In the genomic region with DNA sequence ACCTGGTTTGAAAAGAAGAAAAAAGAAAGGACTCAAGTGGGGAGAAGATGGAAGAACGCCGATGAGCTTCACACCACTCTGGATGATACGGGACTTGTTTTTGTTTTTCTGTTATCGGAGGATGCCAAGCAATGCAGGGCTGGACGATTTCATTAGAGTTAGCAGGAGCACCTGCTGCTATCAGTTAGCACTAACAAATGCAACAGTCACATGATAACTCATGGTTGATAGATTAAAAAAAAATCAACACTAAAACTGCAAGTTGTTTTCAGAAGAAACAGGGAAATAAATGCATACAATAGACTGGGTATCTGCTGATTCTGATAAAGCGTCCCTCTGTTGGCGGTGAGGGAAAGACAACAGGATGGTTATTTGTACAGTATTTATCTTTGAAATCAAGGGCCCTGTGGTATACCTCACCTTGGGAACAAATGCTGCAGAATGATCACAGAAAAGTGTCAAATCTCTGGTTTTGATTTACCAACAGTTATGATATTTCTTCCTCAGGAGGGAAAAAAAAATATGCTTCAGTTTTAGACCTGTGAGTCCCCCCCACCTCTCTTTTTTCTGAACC, we compare ENCODE assay signal across 11 cellular contexts.
DNase-seq lines count a peak whose midpoint lies in the region; ATAC-seq and TF ChIP-seq lines count a peak whose summit lies in the region.
"Had no signal": no experiment of that assay in that cellular context is flagged by ENCODE, and none has a peak within 500 bp of the region (broad histone marks: within the 10 kb centered on the region; RNA-seq: fewer than 3 reads in every experiment).

No MANE protein-coding gene starts in this region.

- H3K9ac ChIP-seq in endodermal cell (ENCODE audit: extremely low read depth, low read length, poor library complexity, severe bottlenecking) (no peak overlapping the region), parathyroid adenoma (no peak overlapping the region)

- H3K36me3 ChIP-seq in OCI-LY7 (ENCODE audit: insufficient read depth, low read length), result peaks cover 5% of the 10 kb centered on the region
- no peaks in the 10 kb centered on the region for H3K36me3 ChIP-seq in endodermal cell (ENCODE audit: control insufficient read depth, insufficient read depth, low read length)
- no peaks in the 10 kb centered on the region for H3K36me3 ChIP-seq in parathyroid adenoma (ENCODE audit: control insufficient read depth, insufficient read depth, low read length)

- ATAC-seq in HG03439 (IDR thresholded peaks at IDR 0.05; ENCODE audit: unreplicated experiment) (no peak), left lobe of liver (no peak)
- ATAC-seq: K562 had no signal

- 44 to 70% methylated on average over 6 to 7 of the region's 7 CpGs for WGBS in endodermal cell (ENCODE audit: insufficient coverage in 1 of 2, insufficient read length in 1 of 2), 2 experiments

- BruUV-seq in Calu3 (replicated peaks; lab: Mats Ljungman, UMichigan), result no TSS peak
- BruUV-seq in OCI-LY7 (replicated peaks; lab: Mats Ljungman, UMichigan), result no TSS peak

- H4K20me1 ChIP-seq in OCI-LY7 (ENCODE audit: insufficient read depth, low read length), result peaks cover 21% of the 10 kb centered on the region; the same call in 1 of the 2 replicates

- POLR2A ChIA-PET in OCI-LY7 (lab: Charles Lee), result interaction anchor here (0.5 to 1.3 kb wide), 5 partner anchors 51 to 549 kb away, joined by 3 to 9 read pairs (median 6); no protein-coding TSS in a partner anchor

- peak overlapping the region; percentile 20; the same call in 1 of the 2 replicates for H3K4me2 ChIP-seq in OCI-LY7 (ENCODE audit: low read length)
- no peak overlapping the region for H3K4me2 ChIP-seq in parathyroid adenoma (ENCODE audit: low read length)

- H3K4me1 Mint-ChIP-seq in Calu3 (ENCODE audit: low read depth, unreplicated experiment) (peaks cover 31% of the 10 kb centered on the region), endodermal cell (peaks cover 33% of the 10 kb centered on the region)

- H3K79me2 ChIP-seq in OCI-LY7 (ENCODE audit: insufficient read depth, low read depth, low read length) (peaks cover 16% of the 10 kb centered on the region; the same call in 1 of the 2 replicates), parathyroid adenoma (peaks cover 4% of the 10 kb centered on the region)

- H3K9me3 Mint-ChIP-seq in Calu3 (ENCODE audit: low read depth, unreplicated experiment), result no peaks in the 10 kb centered on the region
- H3K9me3 Mint-ChIP-seq in endodermal cell, result peaks cover 2% of the 10 kb centered on the region

- TF ChIP-seq CTCF in Calu3 (IDR thresholded peaks at IDR 0.05; ENCODE audit: unreplicated experiment) (no peak), OCI-LY7 (conservative IDR thresholded peaks at IDR 0.05; ENCODE audit: low read length) (no peak), endodermal cell (conservative IDR thresholded peaks at IDR 0.05) (peak; percentile 45), parathyroid adenoma (IDR thresholded peaks at IDR 0.05) (no peak)

- H3K27me3 Mint-ChIP-seq in Calu3 (ENCODE audit: unreplicated experiment) (no peaks in the 10 kb centered on the region), endodermal cell (ENCODE audit: insufficient read depth) (no peaks in the 10 kb centered on the region)

- peaks cover 62% of the 10 kb centered on the region for H3K4me1 ChIP-seq in OCI-LY7 (ENCODE audit: insufficient read depth, low read length, poor library complexity, severe bottlenecking)
- peaks cover 5% of the 10 kb centered on the region for H3K4me1 ChIP-seq in endodermal cell (ENCODE audit: control insufficient read depth, insufficient read depth, low read length)
- H3K4me1 ChIP-seq in parathyroid adenoma, result no peaks in the 10 kb centered on the region

- H3K27ac ChIP-seq in OCI-LY7 (ENCODE audit: low read depth, low read length, poor library complexity, severe bottlenecking), result no peak overlapping the region
- H3K27ac ChIP-seq in endodermal cell (ENCODE audit: low read depth, low read length), result no peak overlapping the region
- H3K27ac ChIP-seq in parathyroid adenoma, result no peak overlapping the region

- no peak overlapping the region for H2AFZ ChIP-seq in OCI-LY7 (ENCODE audit: low read length)
- peak overlapping the region; percentile 13 for H2AFZ ChIP-seq in parathyroid adenoma

- intact Hi-C loops in Calu3 (cut with micrococcal nuclease; ENCODE audit: unreplicated experiment), result loop anchor here (5.0 kb wide), 1 partner anchor 124 kb away; no protein-coding TSS in a partner anchor
- intact Hi-C loops in OCI-LY7 (cut with micrococcal nuclease; ENCODE audit: unreplicated experiment), result loop anchor here (5.0 to 10.0 kb wide), 3 partner anchors 124 to 504 kb away; no protein-coding TSS in a partner anchor

- H3K36me3 Mint-ChIP-seq in Calu3 (ENCODE audit: insufficient read depth, unreplicated experiment) (peaks cover 4% of the 10 kb centered on the region), endodermal cell (ENCODE audit: low read depth) (peaks cover 6% of the 10 kb centered on the region)

- no peak overlapping the region for H3K4me3 Mint-ChIP-seq in Calu3 (ENCODE audit: low read depth, unreplicated experiment)
- peak overlapping the region; percentile 17 for H3K4me3 Mint-ChIP-seq in endodermal cell

- peak overlapping the region; percentile 87 for H3K27ac Mint-ChIP-seq in Calu3 (ENCODE audit: unreplicated experiment)
- peak overlapping the region; percentile 49 for H3K27ac Mint-ChIP-seq in endodermal cell

- CTCF ChIA-PET in Calu3 (lab: Charles Lee), result interaction anchor here (0.6 to 1.1 kb wide), 2 partner anchors 14 to 93 kb away, joined by 5 read pairs; no protein-coding TSS in a partner anchor
- CTCF ChIA-PET in OCI-LY7 (lab: Charles Lee; ENCODE audit: unreplicated experiment), result interaction anchor here (1.1 kb wide), 1 partner anchor 14 kb away, joined by 3 read pairs; no protein-coding TSS in a partner anchor

- DNase-seq in Calu3 (no peak), OCI-LY7 (ENCODE audit: low spot score) (no peak), endodermal cell (no peak), glomerular visceral epithelial cell (ENCODE audit: extremely low spot score) (no peak), left lobe of liver (ENCODE audit: low spot score) (no peak)
- DNase-seq: cortex of kidney, DND-41, NCI-H510A treated with DMSO at 0.1 percent for 48 hours had no signal

- H3K4me3 ChIP-seq in OCI-LY7 (ENCODE audit: low read depth, low read length, poor library complexity, severe bottlenecking) (no peak overlapping the region), endodermal cell (ENCODE audit: low read length) (no peak overlapping the region), parathyroid adenoma (ENCODE audit: low read depth, low read length) (no peak overlapping the region)
- H3K4me3 ChIP-seq: K562 had no signal

- H3K9me3 ChIP-seq in OCI-LY7 (ENCODE audit: low read length) (no peaks in the 10 kb centered on the region), endodermal cell (ENCODE audit: control insufficient read depth, low read length) (no peaks in the 10 kb centered on the region), parathyroid adenoma (ENCODE audit: control insufficient read depth, low read length) (no peaks in the 10 kb centered on the region)

- H3K27me3 ChIP-seq in endodermal cell (ENCODE audit: control insufficient read depth, insufficient read depth, low read length, poor library complexity, severe bottlenecking) (no peaks in the 10 kb centered on the region), parathyroid adenoma (ENCODE audit: control insufficient read depth, insufficient read depth, low read length) (no peaks in the 10 kb centered on the region)

- no peaks in the 10 kb centered on the region for H3K9me2 ChIP-seq in OCI-LY7 (ENCODE audit: insufficient read depth, low read length)
